1 cellular context compared by ENCODE assay signal in genomic region chr6:7267521-7268091, GRCh38.
TF ChIP-seq lines count a peak whose summit lies in the region.

No MANE protein-coding gene starts in this region.

TF ChIP-seq in WTC11, 78 proteins besides CTCF, POLR2A, EP300 and RAD21 (continued from another document):
- no peak for TF ChIP-seq FOXP4 (CRISPR knock-in tag; IDR thresholded peaks at IDR 0.05)
- TF ChIP-seq ZNF532 (CRISPR knock-in tag; IDR thresholded peaks at IDR 0.05; ENCODE audit: borderline replicate concordance) = no peak
- no peak for TF ChIP-seq AR (CRISPR knock-in tag; IDR thresholded peaks at IDR 0.05)
